ENCODE assay signal across 12 cellular contexts in the genomic region with DNA sequence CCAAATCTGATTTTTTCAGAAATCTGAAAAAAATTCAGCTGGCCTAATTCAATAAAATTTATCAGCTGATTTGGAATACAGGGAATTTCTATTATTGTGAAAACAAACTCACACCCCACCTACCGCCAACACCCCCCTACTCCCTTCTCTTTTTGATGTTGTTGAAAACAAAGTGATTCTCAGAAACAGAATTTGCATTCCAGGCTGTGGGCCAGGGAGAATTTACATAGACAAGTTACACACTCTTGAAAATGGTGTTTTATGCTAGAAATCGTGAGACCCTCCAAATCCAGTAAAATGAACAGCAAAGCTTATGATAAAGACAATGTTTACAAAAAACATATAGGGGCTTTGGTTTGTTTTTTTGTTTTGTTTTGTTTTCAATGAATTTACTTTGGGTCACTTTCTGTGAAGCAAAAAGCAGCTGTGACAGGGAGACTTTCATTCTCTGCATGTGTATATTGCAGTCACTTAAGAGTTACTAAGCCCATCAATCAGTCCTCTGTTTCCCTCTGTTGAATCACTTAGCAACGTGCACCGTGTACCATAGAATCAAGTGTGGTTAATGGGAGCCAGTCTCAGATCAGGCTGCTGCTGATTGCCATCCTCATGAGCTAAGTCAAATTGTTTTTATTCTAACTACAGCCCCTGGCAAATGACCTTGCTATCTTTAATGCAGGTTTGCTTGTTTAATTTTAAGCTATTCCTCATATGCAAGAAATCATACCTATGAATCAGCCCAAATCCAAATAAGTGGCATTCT.
DNase-seq lines count a peak whose midpoint lies in the region; ATAC-seq, FAIRE-seq and TF ChIP-seq lines count a peak whose summit lies in the region.
"Had no signal": no experiment of that assay in that cellular context is flagged by ENCODE, and none has a peak within 500 bp of the region (broad histone marks: within the 10 kb centered on the region; RNA-seq: fewer than 3 reads in every experiment).

No MANE protein-coding gene starts in this region.

- H3K9me3 Mint-ChIP-seq in activated CD8-positive, alpha-beta memory T cell treated with anti-CD3 and anti-CD28 coated beads, Interleukin-2, amount 10 ng/mL, durations not matched to agents 7 days and 5 days (ENCODE audit: low read depth), result no peaks in the 10 kb centered on the region
- H3K9me3 Mint-ChIP-seq: activated CD8-positive, alpha-beta T cell treated with anti-CD3 and anti-CD28 coated beads for 36 hours; activated naive CD4-positive, alpha-beta T cell treated with anti-CD3 and anti-CD28 coated beads, Interleukin-2, amount 50 U/mL, for 72 hours; dendritic cell treated with granulocyte-macrophage colony-stimulating factor and Interleukin-4, amounts not matched to agents 40 ng/mL and 50 ng/mL, for 4 days had no signal

- H3K27me3 ChIP-seq in transverse colon, result no peaks in the 10 kb centered on the region
- H3K27me3 ChIP-seq: ovary had no signal

- no peak for TF ChIP-seq EP300 in transverse colon (IDR thresholded peaks at IDR 0.05; ENCODE audit: low read depth)

- no peak overlapping the region for H3K4me3 ChIP-seq in transverse colon
- H3K4me3 ChIP-seq: ovary had no signal

- intact Hi-C loops in left ventricle myocardium superior (cut with micrococcal nuclease), result no loop called here
- intact Hi-C loops in left cardiac atrium (cut with DNase I), result no loop called here
- intact Hi-C loops in transverse colon (cut with DNase I; ENCODE audit: low total_unique reads), result no loop called here

- no peak overlapping the region for H3K27ac ChIP-seq in transverse colon
- H3K27ac ChIP-seq: ovary had no signal

- TF ChIP-seq CTCF in transverse colon (IDR thresholded peaks at IDR 0.05), result no peak

- no peak for FAIRE-seq in RCC 7860 (lab: Jason Lieb, UNC)
- FAIRE-seq in frontal cortex (lab: Jason Lieb, UNC), result peak; percentile 24

- WGBS in transverse colon (ENCODE audit: low coverage in 1 of 2), 2 donors, result 67 to 70% methylated on average over 4 of the region's 4 CpGs

- H3K4me1 ChIP-seq in transverse colon, result no peaks in the 10 kb centered on the region

- H3K36me3 ChIP-seq in transverse colon, result no peaks in the 10 kb centered on the region
- H3K36me3 ChIP-seq: ovary had no signal

- H3K4me1 Mint-ChIP-seq in activated CD8-positive, alpha-beta memory T cell treated with anti-CD3 and anti-CD28 coated beads, Interleukin-2, amount 10 ng/mL, durations not matched to agents 7 days and 5 days, result peaks cover 24% of the 10 kb centered on the region

- ATAC-seq in left ventricle myocardium superior (peak; percentile 36), left cardiac atrium (no peak), GM21515 (IDR thresholded peaks at IDR 0.05; ENCODE audit: unreplicated experiment) (no peak)
- no peak for ATAC-seq in activated CD8-positive, alpha-beta memory T cell treated with anti-CD3 and anti-CD28 coated beads, Interleukin-2, amount 10 ng/mL, durations not matched to agents 7 days and 5 days
- ATAC-seq: activated CD8-positive, alpha-beta T cell treated with anti-CD3 and anti-CD28 coated beads for 36 hours; activated naive CD4-positive, alpha-beta T cell treated with anti-CD3 and anti-CD28 coated beads, Interleukin-2, amount 50 U/mL, for 72 hours had no signal

- no peaks in the 10 kb centered on the region for H3K27me3 Mint-ChIP-seq in activated CD8-positive, alpha-beta memory T cell treated with anti-CD3 and anti-CD28 coated beads, Interleukin-2, amount 10 ng/mL, durations not matched to agents 7 days and 5 days
- H3K27me3 Mint-ChIP-seq: activated CD8-positive, alpha-beta T cell treated with anti-CD3 and anti-CD28 coated beads for 36 hours; dendritic cell treated with granulocyte-macrophage colony-stimulating factor and Interleukin-4, amounts not matched to agents 40 ng/mL and 50 ng/mL, for 4 days had no signal

- no peak for TF ChIP-seq POLR2A in transverse colon (IDR thresholded peaks at IDR 0.05)

- no peak overlapping the region for H3K4me3 Mint-ChIP-seq in activated CD8-positive, alpha-beta memory T cell treated with anti-CD3 and anti-CD28 coated beads, Interleukin-2, amount 10 ng/mL, durations not matched to agents 7 days and 5 days
- H3K4me3 Mint-ChIP-seq: activated CD8-positive, alpha-beta T cell treated with anti-CD3 and anti-CD28 coated beads for 36 hours; dendritic cell treated with granulocyte-macrophage colony-stimulating factor and Interleukin-4, amounts not matched to agents 40 ng/mL and 50 ng/mL, for 4 days had no signal

- H3K9me3 ChIP-seq in transverse colon, result no peaks in the 10 kb centered on the region
- H3K9me3 ChIP-seq: ovary had no signal

- CTCF ChIA-PET in activated CD8-positive, alpha-beta memory T cell treated with anti-CD3 and anti-CD28 coated beads, Interleukin-2, amount 10 ng/mL, durations not matched to agents 7 days and 5 days (lab: Charles Lee), result no interaction called here

- in situ Hi-C loops in transverse colon (cut with MboI; ENCODE audit: low pct_ligation_motif_present in 1 of 4, low pct_unique_long_range_greater_than_20kb in 1 of 4, low sequenced_read_pairs in 3 of 4), result no loop called here

- no peak overlapping the region for H3K27ac Mint-ChIP-seq in activated CD8-positive, alpha-beta memory T cell treated with anti-CD3 and anti-CD28 coated beads, Interleukin-2, amount 10 ng/mL, durations not matched to agents 7 days and 5 days
- H3K27ac Mint-ChIP-seq: activated CD8-positive, alpha-beta T cell treated with anti-CD3 and anti-CD28 coated beads for 36 hours; activated naive CD4-positive, alpha-beta T cell treated with anti-CD3 and anti-CD28 coated beads, Interleukin-2, amount 50 U/mL, for 72 hours; dendritic cell treated with granulocyte-macrophage colony-stimulating factor and Interleukin-4, amounts not matched to agents 40 ng/mL and 50 ng/mL, for 4 days had no signal

- no peak for DNase-seq in left ventricle myocardium superior
- DNase-seq in left cardiac atrium, result no peak
- peak; percentile 24 for DNase-seq in RCC 7860 (ENCODE audit: low spot score)
- DNase-seq in frontal cortex (ENCODE audit: low spot score in 2 of 2), result peak in 1 of 2 donors; percentile 12
- no peak for DNase-seq in DMS79 (lab: John Stamatoyannopoulos, UW)
- no peak for DNase-seq in transverse colon
- DNase-seq in activated CD8-positive, alpha-beta memory T cell treated with anti-CD3 and anti-CD28 coated beads, Interleukin-2, amount 10 ng/mL, durations not matched to agents 7 days and 5 days, result no peak
- DNase-seq: activated CD8-positive, alpha-beta T cell treated with anti-CD3 and anti-CD28 coated beads for 36 hours; ovary had no signal

- H3K36me3 Mint-ChIP-seq in activated CD8-positive, alpha-beta memory T cell treated with anti-CD3 and anti-CD28 coated beads, Interleukin-2, amount 10 ng/mL, durations not matched to agents 7 days and 5 days, result peaks cover 11% of the 10 kb centered on the region
- H3K36me3 Mint-ChIP-seq: activated naive CD4-positive, alpha-beta T cell treated with anti-CD3 and anti-CD28 coated beads, Interleukin-2, amount 50 U/mL, for 72 hours had no signal
